37 cellular contexts compared by ENCODE assay signal in genomic region chr1:10852018-10852417, GRCh38.
"Had no signal": no experiment of that assay in that cellular context is flagged by ENCODE, and none has a peak within 500 bp of the region (broad histone marks: within the 10 kb centered on the region; RNA-seq: fewer than 3 reads in every experiment).

No MANE protein-coding gene starts in this region.

- H3K36me3 Mint-ChIP-seq: activated CD4-positive, alpha-beta memory T cell treated with anti-CD3 and anti-CD28 coated beads for 36 hours; activated naive CD4-positive, alpha-beta T cell treated with anti-CD3 and anti-CD28 coated beads, Interleukin-2, amount 10 ng/mL, durations not matched to agents 7 days and 5 days; activated naive CD8-positive, alpha-beta T cell; brain; IgD-negative memory B cell had no signal

- H3K4me3 Mint-ChIP-seq: activated CD4-positive, alpha-beta memory T cell treated with anti-CD3 and anti-CD28 coated beads for 36 hours; activated CD4-positive, alpha-beta T cell treated with anti-CD3 and anti-CD28 coated beads for 36 hours; activated naive CD4-positive, alpha-beta T cell treated with anti-CD3 and anti-CD28 coated beads, Interleukin-2, amount 10 ng/mL, durations not matched to agents 7 days and 5 days; activated naive CD8-positive, alpha-beta T cell; activated naive CD8-positive, alpha-beta T cell treated with anti-CD3 and anti-CD28 coated beads, Interleukin-2, amount 50 U/mL, for 24 hours; activated T-cell treated with anti-CD3 and anti-CD28 coated beads, Interleukin-2, amount 50 U/mL, for 4 hours; activated T-helper 1 cell treated with anti-CD3 and anti-CD28 coated beads, Interleukin-12 subunit alpha, Interleukin-12 subunit beta, Interleukin-2, Interleukin-4 antibody, amounts not matched to agents 30 ng/mL and 10 ng/mL and 1 ng/mL, durations not matched to agents 14 hours and 24 hours and 36 hours; brain; IgD-negative memory B cell; WTC11 had no signal

- H3K27ac ChIP-seq: Peyer's patch had no signal

- H3K4me3 ChIP-seq: MG63, Peyer's patch had no signal

- H3K27me3 Mint-ChIP-seq: activated CD4-positive, alpha-beta memory T cell treated with anti-CD3 and anti-CD28 coated beads for 36 hours; activated naive CD8-positive, alpha-beta T cell; activated naive CD8-positive, alpha-beta T cell treated with anti-CD3 and anti-CD28 coated beads, Interleukin-2, amount 50 U/mL, for 24 hours; IgD-negative memory B cell had no signal

- H3K27me3 ChIP-seq: MG63, Peyer's patch had no signal

- H3K4me1 ChIP-seq: Peyer's patch had no signal

- H3K9me3 Mint-ChIP-seq: activated CD4-positive, alpha-beta memory T cell treated with anti-CD3 and anti-CD28 coated beads for 36 hours; activated naive CD4-positive, alpha-beta T cell treated with anti-CD3 and anti-CD28 coated beads, Interleukin-2, amount 10 ng/mL, durations not matched to agents 7 days and 5 days; activated naive CD8-positive, alpha-beta T cell treated with anti-CD3 and anti-CD28 coated beads, Interleukin-2, amount 50 U/mL, for 24 hours; activated T-cell treated with anti-CD3 and anti-CD28 coated beads, Interleukin-2, amount 50 U/mL, for 4 hours; activated T-helper 1 cell treated with anti-CD3 and anti-CD28 coated beads, Interleukin-12 subunit alpha, Interleukin-12 subunit beta, Interleukin-2, Interleukin-4 antibody, amounts not matched to agents 30 ng/mL and 10 ng/mL and 1 ng/mL, durations not matched to agents 14 hours and 24 hours and 36 hours had no signal

- H3K4me1 Mint-ChIP-seq: activated CD4-positive, alpha-beta T cell treated with anti-CD3 and anti-CD28 coated beads for 36 hours; activated naive CD4-positive, alpha-beta T cell treated with anti-CD3 and anti-CD28 coated beads, Interleukin-2, amount 10 ng/mL, durations not matched to agents 7 days and 5 days; activated naive CD8-positive, alpha-beta T cell treated with anti-CD3 and anti-CD28 coated beads, Interleukin-2, amount 50 U/mL, for 24 hours; brain; IgD-negative memory B cell; WTC11 had no signal

- H3K9me3 ChIP-seq: MG63, Peyer's patch had no signal

- H3K36me3 ChIP-seq: MG63, Peyer's patch had no signal

- H3K27ac Mint-ChIP-seq: activated CD4-positive, alpha-beta memory T cell treated with anti-CD3 and anti-CD28 coated beads for 36 hours; activated CD4-positive, alpha-beta T cell treated with anti-CD3 and anti-CD28 coated beads for 36 hours; activated naive CD4-positive, alpha-beta T cell treated with anti-CD3 and anti-CD28 coated beads, Interleukin-2, amount 10 ng/mL, durations not matched to agents 7 days and 5 days; activated naive CD8-positive, alpha-beta T cell; activated naive CD8-positive, alpha-beta T cell treated with anti-CD3 and anti-CD28 coated beads, Interleukin-2, amount 50 U/mL, for 24 hours; activated T-helper 1 cell treated with anti-CD3 and anti-CD28 coated beads, Interleukin-12 subunit alpha, Interleukin-12 subunit beta, Interleukin-2, Interleukin-4 antibody, amounts not matched to agents 30 ng/mL and 10 ng/mL and 1 ng/mL, durations not matched to agents 14 hours and 24 hours and 36 hours; brain; IgD-negative memory B cell; WTC11 had no signal

- DNase-seq: activated CD4-positive, alpha-beta memory T cell treated with anti-CD3 and anti-CD28 coated beads for 36 hours; activated CD4-positive, alpha-beta T cell treated with anti-CD3 and anti-CD28 coated beads for 36 hours; activated CD4-positive, alpha-beta T cell treated with anti-CD3 and anti-CD28 coated beads, Interleukin-2, amount 50 U/mL, for 1 hour; activated CD8-positive, alpha-beta memory T cell treated with anti-CD3 and anti-CD28 coated beads, Interleukin-2, amount 50 U/mL, for 4 hours; activated effector memory CD4-positive, alpha-beta T cell treated with Interleukin-2 at 50 U/mL for 16 hours; activated naive CD4-positive, alpha-beta T cell treated with anti-CD3 and anti-CD28 coated beads, Interleukin-2, amount 10 ng/mL, durations not matched to agents 7 days and 5 days; activated naive CD8-positive, alpha-beta T cell treated with anti-CD3 and anti-CD28 coated beads, Interleukin-2, amount 50 U/mL, for 24 hours; activated T-cell treated with anti-CD3 and anti-CD28 coated beads for 4 hours; activated T-cell treated with anti-CD3 and anti-CD28 coated beads, Interleukin-2, amount 50 U/mL, for 4 hours; anterior cingulate cortex; Kasumi-1; KBM-7; NCI-H1048; NCI-H1105 treated with DMSO at 0.1 percent for 48 hours; NCI-H1436; NCI-H1694; NCI-H1930; NCI-H2107; NCI-H2171; NCI-H510A; NCI-H526; NCI-H748 treated with DMSO at 0.1 percent for 48 hours; NK-92 treated with Interleukin-12 subunit alpha and Interleukin-12 subunit beta, amount 100 ng/mL, for 24 hours; PC-3; Peyer's patch; RPMI8226; SW 1271; T-helper 1 cell; T-helper 2 cell; T-helper 9 cell had no signal

- ATAC-seq: activated CD4-positive, alpha-beta T cell treated with anti-CD3 and anti-CD28 coated beads for 36 hours; activated CD4-positive, CD25-positive, alpha-beta regulatory T cell treated with anti-CD3 and anti-CD28 coated beads, Interleukin-2, amount 50 U/mL, for 24 hours; activated naive CD8-positive, alpha-beta T cell treated with anti-CD3 and anti-CD28 coated beads, Interleukin-2, amount 50 U/mL, for 24 hours; activated T-cell treated with anti-CD3 and anti-CD28 coated beads, Interleukin-2, amount 50 U/mL, for 4 hours; PC-3; WTC11 had no signal
